In genomic region chr12:76449993-76450392, GRCh38 we compare ENCODE assay signal across 1 cellular context.
TF ChIP-seq lines count a peak whose summit lies in the region.

No MANE protein-coding gene starts in this region.

TF ChIP-seq in IMR-90, 13 proteins besides CTCF, POLR2A, EP300 and RAD21 (continued from another document):
- no peak for TF ChIP-seq MXI1 (IDR thresholded peaks at IDR 0.05; ENCODE audit: borderline replicate concordance, low read depth, low read length)
